ENCODE assay signal across 22 cellular contexts in the genomic region with DNA sequence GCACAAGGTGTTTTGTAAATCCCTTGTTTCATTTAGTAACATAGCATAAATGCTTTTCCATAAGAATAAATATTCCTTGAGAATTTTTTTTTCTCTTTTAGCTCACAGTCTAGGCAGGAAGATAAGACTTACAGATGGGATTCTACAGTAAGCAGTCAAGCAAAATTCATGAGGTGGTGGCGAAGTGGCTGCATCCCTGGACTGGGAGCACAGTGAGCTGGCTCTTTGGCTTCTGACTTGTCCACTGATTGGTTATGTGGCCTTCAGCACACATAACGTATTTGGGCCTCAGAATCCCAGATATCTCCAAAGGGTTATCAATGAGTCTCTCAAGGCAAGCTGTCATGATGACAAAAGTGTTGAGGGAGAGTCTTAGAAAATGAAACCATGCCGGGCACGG.
DNase-seq lines count a peak whose midpoint lies in the region; ATAC-seq and TF ChIP-seq lines count a peak whose summit lies in the region.
"Had no signal": no experiment of that assay in that cellular context is flagged by ENCODE, and none has a peak within 500 bp of the region (broad histone marks: within the 10 kb centered on the region; RNA-seq: fewer than 3 reads in every experiment).

No MANE protein-coding gene starts in this region.

- H3K4me3 Mint-ChIP-seq in activated CD8-positive, alpha-beta T cell treated with anti-CD3 and anti-CD28 coated beads, Interleukin-2, amount 10 ng/mL, durations not matched to agents 7 days and 5 days, result no peak overlapping the region
- no peak overlapping the region for H3K4me3 Mint-ChIP-seq in activated CD8-positive, alpha-beta T cell treated with anti-CD3 and anti-CD28 coated beads for 36 hours
- H3K4me3 Mint-ChIP-seq in memory B cell, result peak overlapping the region; percentile 17
- H3K4me3 Mint-ChIP-seq in stimulated activated memory B cell treated with anti-CD40 and anti-IgM and Interleukin-4, amounts not matched to agents 10 μg/mL and 1 μg/mL and 100 μg/mL, for 72 hours, result no peak overlapping the region
- H3K4me3 Mint-ChIP-seq: CD4-positive, alpha-beta memory T cell had no signal

- intact Hi-C loops in activated CD8-positive, alpha-beta T cell treated with anti-CD3 and anti-CD28 coated beads for 36 hours (cut with micrococcal nuclease), result loop anchor here (10.0 kb wide), 1 partner anchor 498 kb away; no protein-coding TSS in a partner anchor

- no peaks in the 10 kb centered on the region for H3K9me3 ChIP-seq in right atrium auricular region
- H3K9me3 ChIP-seq: MG63 had no signal

- no peak for ATAC-seq in activated CD8-positive, alpha-beta T cell treated with anti-CD3 and anti-CD28 coated beads, Interleukin-2, amount 10 ng/mL, durations not matched to agents 7 days and 5 days
- ATAC-seq in activated CD8-positive, alpha-beta T cell treated with anti-CD3 and anti-CD28 coated beads for 36 hours, result no peak
- ATAC-seq in memory B cell (ENCODE audit: low read depth) (no peak), HG02642 (IDR thresholded peaks at IDR 0.05; ENCODE audit: poor library complexity, unreplicated experiment) (no peak)
- ATAC-seq in stimulated activated memory B cell treated with anti-CD40 and anti-IgM and Interleukin-4, amounts not matched to agents 10 μg/mL and 1 μg/mL and 100 μg/mL, for 72 hours, result no peak
- ATAC-seq: PC-3, SK-N-SH treated with all-trans-retinoic acid at 6 μM for 48 hours had no signal

- POLR2A ChIA-PET in activated CD8-positive, alpha-beta T cell treated with anti-CD3 and anti-CD28 coated beads, Interleukin-2, amount 10 ng/mL, durations not matched to agents 7 days and 5 days (lab: Charles Lee), result interaction anchor here (2.5 kb wide), 1 partner anchor 148 kb away, joined by 15 read pairs; no protein-coding TSS in a partner anchor
- POLR2A ChIA-PET in activated CD8-positive, alpha-beta T cell treated with anti-CD3 and anti-CD28 coated beads for 36 hours (lab: Charles Lee), result interaction anchor here (1.9 kb wide), 1 partner anchor 305 kb away, joined by 5 read pairs; a partner anchor contains a TSS
- POLR2A ChIA-PET in RWPE1 (lab: Yijun Ruan, JAX; ENCODE audit: low non-redundant PET), result interaction anchor here (0.7 kb wide), 1 partner anchor 24 kb away, joined by 3 read pairs; no protein-coding TSS in a partner anchor

- H3K27ac ChIP-seq in RWPE1 (peak overlapping the region; percentile 39), right atrium auricular region (no peak overlapping the region)

- no peaks in the 10 kb centered on the region for H3K36me3 Mint-ChIP-seq in activated CD8-positive, alpha-beta T cell treated with anti-CD3 and anti-CD28 coated beads, Interleukin-2, amount 10 ng/mL, durations not matched to agents 7 days and 5 days (ENCODE audit: low read depth)
- H3K36me3 Mint-ChIP-seq in activated CD8-positive, alpha-beta T cell treated with anti-CD3 and anti-CD28 coated beads for 36 hours (ENCODE audit: low read depth), result no peaks in the 10 kb centered on the region
- no peaks in the 10 kb centered on the region for H3K36me3 Mint-ChIP-seq in memory B cell
- H3K36me3 Mint-ChIP-seq in stimulated activated memory B cell treated with anti-CD40 and anti-IgM and Interleukin-4, amounts not matched to agents 10 μg/mL and 1 μg/mL and 100 μg/mL, for 72 hours, result no peaks in the 10 kb centered on the region
- H3K36me3 Mint-ChIP-seq: CD4-positive, alpha-beta memory T cell had no signal

- H3K4me1 Mint-ChIP-seq in activated CD8-positive, alpha-beta T cell treated with anti-CD3 and anti-CD28 coated beads, Interleukin-2, amount 10 ng/mL, durations not matched to agents 7 days and 5 days (ENCODE audit: low read depth), result peaks cover 15% of the 10 kb centered on the region
- peaks cover 8% of the 10 kb centered on the region for H3K4me1 Mint-ChIP-seq in activated CD8-positive, alpha-beta T cell treated with anti-CD3 and anti-CD28 coated beads for 36 hours (ENCODE audit: low read depth)
- H3K4me1 Mint-ChIP-seq in memory B cell, result peaks cover 28% of the 10 kb centered on the region
- H3K4me1 Mint-ChIP-seq in stimulated activated memory B cell treated with anti-CD40 and anti-IgM and Interleukin-4, amounts not matched to agents 10 μg/mL and 1 μg/mL and 100 μg/mL, for 72 hours, result peaks cover 32% of the 10 kb centered on the region

- no peak overlapping the region for H3K4me3 ChIP-seq in right atrium auricular region
- H3K4me3 ChIP-seq: MG63 had no signal

- no peaks in the 10 kb centered on the region for H3K36me3 ChIP-seq in right atrium auricular region
- H3K36me3 ChIP-seq: MG63 had no signal

- H3K27ac Mint-ChIP-seq in activated CD8-positive, alpha-beta T cell treated with anti-CD3 and anti-CD28 coated beads, Interleukin-2, amount 10 ng/mL, durations not matched to agents 7 days and 5 days, result peak overlapping the region; percentile 33
- no peak overlapping the region for H3K27ac Mint-ChIP-seq in activated CD8-positive, alpha-beta T cell treated with anti-CD3 and anti-CD28 coated beads for 36 hours
- H3K27ac Mint-ChIP-seq in memory B cell, result peak overlapping the region; percentile 76
- peak overlapping the region; percentile 12 for H3K27ac Mint-ChIP-seq in stimulated activated memory B cell treated with anti-CD40 and anti-IgM and Interleukin-4, amounts not matched to agents 10 μg/mL and 1 μg/mL and 100 μg/mL, for 72 hours

- H3K27me3 Mint-ChIP-seq in activated CD8-positive, alpha-beta T cell treated with anti-CD3 and anti-CD28 coated beads, Interleukin-2, amount 10 ng/mL, durations not matched to agents 7 days and 5 days (ENCODE audit: low read depth), result peaks cover 3% of the 10 kb centered on the region
- H3K27me3 Mint-ChIP-seq in activated CD8-positive, alpha-beta T cell treated with anti-CD3 and anti-CD28 coated beads for 36 hours, result no peaks in the 10 kb centered on the region
- H3K27me3 Mint-ChIP-seq in memory B cell, result no peaks in the 10 kb centered on the region
- no peaks in the 10 kb centered on the region for H3K27me3 Mint-ChIP-seq in stimulated activated memory B cell treated with anti-CD40 and anti-IgM and Interleukin-4, amounts not matched to agents 10 μg/mL and 1 μg/mL and 100 μg/mL, for 72 hours
- H3K27me3 Mint-ChIP-seq: CD4-positive, alpha-beta memory T cell had no signal

- CTCF ChIA-PET in activated CD8-positive, alpha-beta T cell treated with anti-CD3 and anti-CD28 coated beads, Interleukin-2, amount 10 ng/mL, durations not matched to agents 7 days and 5 days (lab: Charles Lee), result interaction anchor here (0.7 to 8.9 kb wide), 16 partner anchors 9 to 306 kb away, joined by 3 to 401 read pairs (median 15); a partner anchor contains a TSS
- CTCF ChIA-PET in activated CD8-positive, alpha-beta T cell treated with anti-CD3 and anti-CD28 coated beads for 36 hours (lab: Charles Lee), result interaction anchor here (0.9 to 13.2 kb wide), 19 partner anchors 11 to 295 kb away, joined by 3 to 426 read pairs (median 8); no protein-coding TSS in a partner anchor
- CTCF ChIA-PET in RWPE1 (lab: Yijun Ruan, JAX), result interaction anchor here (0.6 to 4.9 kb wide), 4 partner anchors 49 to 342 kb away, joined by 3 to 90 read pairs (median 24); no protein-coding TSS in a partner anchor

- H3K4me1 ChIP-seq in right atrium auricular region, result peaks cover 0 to 12% of the 10 kb centered on the region in 2 donors

- H3K27me3 ChIP-seq in right atrium auricular region, result no peaks in the 10 kb centered on the region
- H3K27me3 ChIP-seq: MG63 had no signal

- TF ChIP-seq CTCF in activated CD8-positive, alpha-beta T cell treated with anti-CD3 and anti-CD28 coated beads for 36 hours (IDR thresholded peaks at IDR 0.05), result no peak
- TF ChIP-seq CTCF in RWPE1 (conservative IDR thresholded peaks at IDR 0.05; ENCODE audit: low read depth) (no peak), right atrium auricular region (IDR thresholded peaks at IDR 0.05) (no peak)

- no peak for DNase-seq in activated CD8-positive, alpha-beta T cell treated with anti-CD3 and anti-CD28 coated beads, Interleukin-2, amount 10 ng/mL, durations not matched to agents 7 days and 5 days
- DNase-seq in activated CD8-positive, alpha-beta T cell treated with anti-CD3 and anti-CD28 coated beads for 36 hours, result no peak
- DNase-seq in RWPE1 (ENCODE audit: low spot score) (no peak), memory B cell (ENCODE audit: low spot score in 2 of 2) (no peak), COLO668 (lab: John Stamatoyannopoulos, UW; ENCODE audit: unreplicated experiment) (no peak), right atrium auricular region (ENCODE audit: low spot score) (no peak)
- DNase-seq: 8988T; CD4-positive, alpha-beta memory T cell; DMS53; Kasumi-1; MG63; NCI-H1092; NCI-H1436 treated with DMSO at 0.1 percent for 48 hours; NCI-H2029; NCI-H2171; NCI-H446 treated with DMSO at 0.1 percent for 48 hours; PC-3; RPMI8226; SIG-M5 had no signal

- no peaks in the 10 kb centered on the region for H3K9me3 Mint-ChIP-seq in activated CD8-positive, alpha-beta T cell treated with anti-CD3 and anti-CD28 coated beads, Interleukin-2, amount 10 ng/mL, durations not matched to agents 7 days and 5 days (ENCODE audit: insufficient read depth)
- H3K9me3 Mint-ChIP-seq in activated CD8-positive, alpha-beta T cell treated with anti-CD3 and anti-CD28 coated beads for 36 hours, result no peaks in the 10 kb centered on the region
- H3K9me3 Mint-ChIP-seq in memory B cell, result no peaks in the 10 kb centered on the region
- no peaks in the 10 kb centered on the region for H3K9me3 Mint-ChIP-seq in stimulated activated memory B cell treated with anti-CD40 and anti-IgM and Interleukin-4, amounts not matched to agents 10 μg/mL and 1 μg/mL and 100 μg/mL, for 72 hours
- H3K9me3 Mint-ChIP-seq: CD4-positive, alpha-beta memory T cell had no signal
